Comparison of ENCODE assay signal across 18 cellular contexts in the genomic region with DNA sequence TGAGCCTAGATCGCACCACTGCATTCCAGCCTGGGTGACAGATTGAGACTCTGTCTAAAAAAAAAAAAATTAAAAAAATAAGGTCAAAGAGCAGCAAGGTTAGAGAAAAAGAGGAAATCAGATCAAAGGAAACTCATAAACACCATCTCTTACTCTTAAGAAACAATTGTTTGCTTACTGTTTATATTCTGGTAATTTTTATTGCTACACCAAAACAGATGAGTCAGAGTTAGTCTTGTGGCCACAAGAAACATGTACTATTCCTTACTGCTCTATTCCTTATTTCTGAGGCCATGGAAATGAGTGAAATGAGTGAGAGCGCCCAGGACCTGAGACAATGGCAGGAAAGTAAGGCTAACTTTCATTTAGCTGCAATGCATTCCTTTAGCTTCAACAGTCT.
"Had no signal": no experiment of that assay in that cellular context is flagged by ENCODE, and none has a peak within 500 bp of the region (broad histone marks: within the 10 kb centered on the region; RNA-seq: fewer than 3 reads in every experiment).

No MANE protein-coding gene starts in this region.

- DNase-seq: activated CD4-positive, CD25-positive, alpha-beta regulatory T cell treated with anti-CD3 and anti-CD28 coated beads, Interleukin-2, amount 50 U/mL, for 72 hours; activated CD8-positive, alpha-beta memory T cell treated with anti-CD3 and anti-CD28 coated beads for 24 hours; activated CD8-positive, alpha-beta memory T cell treated with anti-CD3 and anti-CD28 coated beads, Interleukin-2, amount 50 U/mL, for 48 hours; activated gamma-delta T cell; adrenal gland; dermis blood vessel endothelial cell; effector memory CD4-positive, alpha-beta T cell; gastrocnemius medialis; head of caudate nucleus; lower lobe of right lung; stimulated activated CD4-positive, alpha-beta T cell treated with anti-CD3 and anti-CD28 coated beads, Interleukin-4, amount 100 ng/mL, for 24 hours; stomach; trophoblast cell had no signal

- H3K27ac ChIP-seq: adrenal gland, epithelial cell of prostate, gastrocnemius medialis, lower lobe of right lung, parathyroid adenoma, stomach had no signal

- H3K36me3 ChIP-seq: adrenal gland, gastrocnemius medialis, lower lobe of right lung, stomach had no signal

- ATAC-seq: activated naive CD4-positive, alpha-beta T cell treated with anti-CD3 and anti-CD28 coated beads, Interleukin-2, amount 50 U/mL, for 72 hours; gastrocnemius medialis; lower lobe of right lung; sciatic nerve; stimulated activated effector memory CD8-positive, alpha-beta T cell treated with anti-CD3 and anti-CD28 coated beads, Interleukin-12 subunit alpha, Interleukin-12 subunit beta, amount 100 ng/mL, for 72 hours had no signal

- H3K9me3 ChIP-seq: adrenal gland, gastrocnemius medialis, lower lobe of right lung, stomach had no signal

- H3K4me1 ChIP-seq: adrenal gland, gastrocnemius medialis, lower lobe of right lung, parathyroid adenoma, stomach had no signal

- H3K4me3 ChIP-seq: adrenal gland, gastrocnemius medialis, lower lobe of right lung, stomach had no signal
